ENCODE assay signal across 13 cellular contexts in genomic region chr3:9729419-9729818, GRCh38. TPM values are rescaled to one million over a fixed set of nuclear protein-coding genes. Genes with fewer than 3 reads are reported as not detected.
DNase-seq lines count a peak whose midpoint lies in the region; ATAC-seq and TF ChIP-seq lines count a peak whose summit lies in the region.
"Had no signal": no experiment of that assay in that cellular context is flagged by ENCODE, and none has a peak within 500 bp of the region (broad histone marks: within the 10 kb centered on the region; RNA-seq: fewer than 3 reads in every experiment).

No MANE protein-coding gene starts in this region.

- no peak overlapping the region for H2BK5ac ChIP-seq in neuronal stem cell (ENCODE audit: low read length)

- H2BK15ac ChIP-seq in neuronal stem cell (ENCODE audit: low read length), result no peak overlapping the region

- intact Hi-C loops in natural killer cell (cut with micrococcal nuclease), result no loop called here

- H3K18ac ChIP-seq in neuronal stem cell (ENCODE audit: low read length), result no peak overlapping the region

- no peaks in the 10 kb centered on the region for H3K27me3 Mint-ChIP-seq in natural killer cell treated with Interleukin-12 subunit alpha and Interleukin-12 subunit beta and Interleukin-15 and Interleukin-18, amount 100 ng/mL, for 72 hours
- H3K27me3 Mint-ChIP-seq in natural killer cell (ENCODE audit: low read depth in 2 of 2) (no peaks in the 10 kb centered on the region), endothelial cell (ENCODE audit: unreplicated experiment) (peaks cover 22% of the 10 kb centered on the region)

- no peak for DNase-seq in natural killer cell treated with Interleukin-12 subunit alpha and Interleukin-12 subunit beta and Interleukin-15 and Interleukin-18, amount 100 ng/mL, for 72 hours (ENCODE audit: low spot score)
- no peak for DNase-seq in natural killer cell
- no peak for DNase-seq in endothelial cell (ENCODE audit: low spot score)
- no peak for DNase-seq in neuronal stem cell (ENCODE audit: low spot score)
- DNase-seq in SW 1271 (lab: John Stamatoyannopoulos, UW), result no peak
- DNase-seq: CD8-positive, alpha-beta memory T cell; GM23248; IMR-90 had no signal

- no peaks in the 10 kb centered on the region for H3K9me3 ChIP-seq in neuronal stem cell (replicated peaks in 1 of 2; ENCODE audit: control insufficient read depth in 2 of 2, insufficient read depth in 1 of 2, low read depth in 1 of 2, low read length in 2 of 2)

- peaks cover 7 to 12% of the 10 kb centered on the region in 2 donors for H3K4me1 ChIP-seq in neuronal stem cell (ENCODE audit: control insufficient read depth in 2 of 2, insufficient read depth in 1 of 2, low read depth in 1 of 2, low read length in 2 of 2)

- TF ChIP-seq CTCF in natural killer cell (IDR thresholded peaks at IDR 0.05) (no peak), endothelial cell (IDR thresholded peaks at IDR 0.05; ENCODE audit: unreplicated experiment) (no peak)

- H3K79me1 ChIP-seq in neuronal stem cell (ENCODE audit: low read depth, low read length), result peaks cover 16% of the 10 kb centered on the region

- no peak overlapping the region for H3K4me3 ChIP-seq in neuronal stem cell (ENCODE audit: low read length in 2 of 2)

- H2BK120ac ChIP-seq in neuronal stem cell (ENCODE audit: low read depth, low read length), result no peak overlapping the region

- H2AFZ ChIP-seq in neuronal stem cell (ENCODE audit: low read length), result no peak overlapping the region

- H3K36me3 Mint-ChIP-seq in natural killer cell treated with Interleukin-12 subunit alpha and Interleukin-12 subunit beta and Interleukin-15 and Interleukin-18, amount 100 ng/mL, for 72 hours, result no peaks in the 10 kb centered on the region
- H3K36me3 Mint-ChIP-seq in natural killer cell, result no peaks in the 10 kb centered on the region
- H3K36me3 Mint-ChIP-seq in endothelial cell (ENCODE audit: low read depth, unreplicated experiment), result peaks cover 17% of the 10 kb centered on the region

- H2BK12ac ChIP-seq in neuronal stem cell (ENCODE audit: low read length), result no peak overlapping the region

- peaks cover 7 to 15% of the 10 kb centered on the region in 2 donors for H3K36me3 ChIP-seq in neuronal stem cell (replicated peaks in 1 of 2; ENCODE audit: control insufficient read depth in 2 of 2, insufficient read depth in 2 of 2, low read length in 2 of 2)

- H3K4me2 ChIP-seq in neuronal stem cell (ENCODE audit: insufficient read depth, low read length, poor library complexity, severe bottlenecking), result no peak overlapping the region

- peak overlapping the region; percentile 8 for H3K23ac ChIP-seq in neuronal stem cell (ENCODE audit: low read depth, low read length, poor library complexity)

- WGBS in neuronal stem cell (ENCODE audit: extremely low coverage in 2 of 2, insufficient read length in 2 of 2, insufficient replicate concordance in 1 of 2), 2 donors, result no CpG with 5 or more reads among the region's 10 CpGs

- no peak overlapping the region for H3K14ac ChIP-seq in neuronal stem cell (ENCODE audit: low read length)

- H3K27ac Mint-ChIP-seq in natural killer cell treated with Interleukin-12 subunit alpha and Interleukin-12 subunit beta and Interleukin-15 and Interleukin-18, amount 100 ng/mL, for 72 hours, result no peak overlapping the region
- H3K27ac Mint-ChIP-seq in natural killer cell (peak overlapping the region in 1 of 2 donors; percentile 57), endothelial cell (ENCODE audit: unreplicated experiment) (peak overlapping the region; percentile 7)

- H2AK5ac ChIP-seq in neuronal stem cell (ENCODE audit: low read depth, low read length), result no peak overlapping the region

- H3K4me3 Mint-ChIP-seq in natural killer cell treated with Interleukin-12 subunit alpha and Interleukin-12 subunit beta and Interleukin-15 and Interleukin-18, amount 100 ng/mL, for 72 hours, result peak overlapping the region; percentile 17
- H3K4me3 Mint-ChIP-seq in natural killer cell (no peak overlapping the region), endothelial cell (ENCODE audit: unreplicated experiment) (no peak overlapping the region)
- H3K4me3 Mint-ChIP-seq: CD14-positive monocyte had no signal

- H4K91ac ChIP-seq in neuronal stem cell (ENCODE audit: low read depth, low read length, poor library complexity), result no peak overlapping the region

- H3K9me3 Mint-ChIP-seq in natural killer cell treated with Interleukin-12 subunit alpha and Interleukin-12 subunit beta and Interleukin-15 and Interleukin-18, amount 100 ng/mL, for 72 hours, result no peaks in the 10 kb centered on the region
- H3K9me3 Mint-ChIP-seq in natural killer cell (no peaks in the 10 kb centered on the region), endothelial cell (ENCODE audit: unreplicated experiment) (no peaks in the 10 kb centered on the region)
- H3K9me3 Mint-ChIP-seq: CD14-positive monocyte; CD8-positive, alpha-beta memory T cell had no signal

- no peak overlapping the region for H3K27ac ChIP-seq in neuronal stem cell (replicated peaks; ENCODE audit: low read length)

- peaks cover 0 to 7% (median 0%) of the 10 kb centered on the region in 3 experiments for H3K27me3 ChIP-seq in neuronal stem cell (ENCODE audit: control insufficient read depth in 3 of 3, insufficient read depth in 3 of 3, low read depth in 1 of 3, low read length in 3 of 3)

- no peak overlapping the region for H3K4ac ChIP-seq in neuronal stem cell (ENCODE audit: low read length)

- H3K4me1 Mint-ChIP-seq in natural killer cell treated with Interleukin-12 subunit alpha and Interleukin-12 subunit beta and Interleukin-15 and Interleukin-18, amount 100 ng/mL, for 72 hours (ENCODE audit: low read depth in 2 of 2), result peaks cover 44 to 45% of the 10 kb centered on the region in 2 donors
- peaks cover 45 to 53% of the 10 kb centered on the region in 2 donors for H3K4me1 Mint-ChIP-seq in natural killer cell
- peaks cover 42% of the 10 kb centered on the region for H3K4me1 Mint-ChIP-seq in endothelial cell (ENCODE audit: unreplicated experiment)

- H4K8ac ChIP-seq in neuronal stem cell (ENCODE audit: low read depth, low read length), result no peak overlapping the region

- ATAC-seq in natural killer cell treated with Interleukin-12 subunit alpha and Interleukin-12 subunit beta and Interleukin-15 and Interleukin-18, amount 100 ng/mL, for 72 hours, result no peak
- no peak for ATAC-seq in natural killer cell
- no peak for ATAC-seq in HG03442 (IDR thresholded peaks at IDR 0.05; ENCODE audit: unreplicated experiment)
- ATAC-seq in GM18519 (IDR thresholded peaks at IDR 0.05; ENCODE audit: low FRiP score, unreplicated experiment), result no peak

- no peak overlapping the region for H3K9ac ChIP-seq in neuronal stem cell (ENCODE audit: low read depth, low read length, poor library complexity)

RNA-seq across cellular contexts. Expression of gene BRPF1, which starts 2.1 kb away (rescaled TPM):
- 10 to 100 TPM; 51.9 to 62.3 TPM for total RNA-seq in natural killer cell treated with Interleukin-12 subunit alpha and Interleukin-12 subunit beta and Interleukin-15 and Interleukin-18, amount 100 ng/mL, for 72 hours
- total RNA-seq in natural killer cell (10 to 100 TPM; 45.1 to 72.1 (median 66.5) TPM), endothelial cell (ENCODE audit: unreplicated experiment) (40.6 TPM)
- 8.1 TPM for polyA plus RNA-seq in neuronal stem cell (2013, experiment 1 of 2)
- 8.2 TPM for polyA plus RNA-seq in neuronal stem cell (2013, experiment 2 of 2)

RNA-seq across cellular contexts. Expression of gene OGG1, which starts 20.3 kb away (rescaled TPM):
- 10 to 100 TPM; 35.9 to 42.5 TPM for total RNA-seq in natural killer cell treated with Interleukin-12 subunit alpha and Interleukin-12 subunit beta and Interleukin-15 and Interleukin-18, amount 100 ng/mL, for 72 hours
- total RNA-seq in natural killer cell, result 10 to 100 TPM; 33.4 to 52.1 (median 34.7) TPM
- total RNA-seq in endothelial cell (ENCODE audit: unreplicated experiment), result 22.2 TPM
- polyA plus RNA-seq in neuronal stem cell (2013, experiment 1 of 2), result 24.0 TPM
- polyA plus RNA-seq in neuronal stem cell (2013, experiment 2 of 2), result 27.1 TPM

RNA-seq across cellular contexts. Expression of gene CPNE9, which starts 25.8 kb away (rescaled TPM):
- total RNA-seq in natural killer cell treated with Interleukin-12 subunit alpha and Interleukin-12 subunit beta and Interleukin-15 and Interleukin-18, amount 100 ng/mL, for 72 hours, result under 1 TPM in 1 of 2 donors, not detected in 1; 0.29 TPM
- total RNA-seq in natural killer cell (under 1 TPM in 2 of 3 donors, not detected in 1; 0.43 to 0.49 TPM), endothelial cell (ENCODE audit: unreplicated experiment) (0.31 TPM)
- polyA plus RNA-seq in neuronal stem cell (2013, experiment 1 of 2), result 0.21 TPM
- polyA plus RNA-seq in neuronal stem cell (2013, experiment 2 of 2), result 0.12 TPM
- total RNA-seq: Daoy, GM23248, IMR-90 had no signal
- polyA plus RNA-seq: BJ; CD8-positive, alpha-beta memory T cell; GM23248; IMR-90 had no signal

RNA-seq across cellular contexts. Expression of gene CAMK1, which starts 40.3 kb away (rescaled TPM):
- total RNA-seq in natural killer cell treated with Interleukin-12 subunit alpha and Interleukin-12 subunit beta and Interleukin-15 and Interleukin-18, amount 100 ng/mL, for 72 hours, result 10 to 100 TPM; 19.8 to 24.4 TPM
- total RNA-seq in natural killer cell (10 to 100 TPM in 1 of 3 donors, 1 to 10 TPM in 2; 7.4 to 20.4 (median 8.7) TPM), endothelial cell (ENCODE audit: unreplicated experiment) (6.0 TPM)
- 15.0 TPM for polyA plus RNA-seq in neuronal stem cell (2013, experiment 1 of 2)
- 14.5 TPM for polyA plus RNA-seq in neuronal stem cell (2013, experiment 2 of 2)
